ENCODE assay signal across 1 cellular context in the genomic region with DNA sequence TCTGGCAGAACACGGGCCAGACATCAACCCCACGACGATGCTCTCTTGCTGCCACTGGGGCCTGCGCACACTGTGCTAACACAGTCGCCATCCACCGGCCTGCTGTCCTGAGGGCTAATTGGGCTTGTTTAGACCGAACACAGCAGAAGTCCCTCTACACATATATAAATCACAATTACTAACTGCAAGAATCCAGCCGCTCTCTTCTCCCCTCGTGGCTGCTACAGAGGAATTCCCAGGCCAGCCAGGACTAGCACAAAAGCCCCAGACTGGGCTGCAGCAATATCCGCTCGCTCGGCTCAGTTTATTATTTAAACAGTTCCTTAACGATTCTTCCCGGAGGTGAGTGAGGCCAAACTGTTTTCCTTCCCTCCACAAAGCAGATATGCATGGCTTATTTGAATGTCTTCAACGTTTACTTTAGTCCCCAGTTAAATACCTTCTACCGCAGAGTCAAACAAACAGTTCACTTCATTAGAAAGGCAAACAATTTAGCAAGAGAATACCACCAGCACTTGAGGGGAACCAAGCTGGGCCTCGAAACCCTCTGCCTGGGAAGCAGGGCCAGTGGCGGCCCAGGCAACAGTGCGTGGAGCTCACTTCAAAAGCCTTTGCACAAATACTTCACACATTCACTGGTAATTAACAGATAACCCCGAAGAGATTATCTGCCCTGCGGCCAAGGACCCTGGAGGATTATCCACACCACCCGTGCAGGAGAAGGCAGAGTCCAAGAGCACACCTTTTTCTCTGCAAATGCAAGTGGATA.
TF ChIP-seq lines count a peak whose summit lies in the region.

No MANE protein-coding gene starts in this region.

TF ChIP-seq in HEK293, 187 proteins besides CTCF, POLR2A, EP300 and RAD21 (continued from another document and continues in another):
- TF ChIP-seq, protein P1, sequence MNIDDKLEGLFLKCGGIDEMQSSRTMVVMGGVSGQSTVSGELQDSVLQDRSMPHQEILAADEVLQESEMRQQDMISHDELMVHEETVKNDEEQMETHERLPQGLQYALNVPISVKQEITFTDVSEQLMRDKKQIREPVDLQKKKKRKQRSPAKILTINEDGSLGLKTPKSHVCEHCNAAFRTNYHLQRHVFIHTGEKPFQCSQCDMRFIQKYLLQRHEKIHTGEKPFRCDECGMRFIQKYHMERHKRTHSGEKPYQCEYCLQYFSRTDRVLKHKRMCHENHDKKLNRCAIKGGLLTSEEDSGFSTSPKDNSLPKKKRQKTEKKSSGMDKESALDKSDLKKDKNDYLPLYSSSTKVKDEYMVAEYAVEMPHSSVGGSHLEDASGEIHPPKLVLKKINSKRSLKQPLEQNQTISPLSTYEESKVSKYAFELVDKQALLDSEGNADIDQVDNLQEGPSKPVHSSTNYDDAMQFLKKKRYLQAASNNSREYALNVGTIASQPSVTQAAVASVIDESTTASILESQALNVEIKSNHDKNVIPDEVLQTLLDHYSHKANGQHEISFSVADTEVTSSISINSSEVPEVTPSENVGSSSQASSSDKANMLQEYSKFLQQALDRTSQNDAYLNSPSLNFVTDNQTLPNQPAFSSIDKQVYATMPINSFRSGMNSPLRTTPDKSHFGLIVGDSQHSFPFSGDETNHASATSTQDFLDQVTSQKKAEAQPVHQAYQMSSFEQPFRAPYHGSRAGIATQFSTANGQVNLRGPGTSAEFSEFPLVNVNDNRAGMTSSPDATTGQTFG (tag by site-specific recombination; IDR thresholded peaks at IDR 0.05; ENCODE audit: borderline replicate concordance) = no peak
- no peak for TF ChIP-seq ZNF624 (tag by site-specific recombination; IDR thresholded peaks at IDR 0.05)
- no peak for TF ChIP-seq ZNF175 (tag by site-specific recombination; IDR thresholded peaks at IDR 0.05)
- TF ChIP-seq, protein P2, sequence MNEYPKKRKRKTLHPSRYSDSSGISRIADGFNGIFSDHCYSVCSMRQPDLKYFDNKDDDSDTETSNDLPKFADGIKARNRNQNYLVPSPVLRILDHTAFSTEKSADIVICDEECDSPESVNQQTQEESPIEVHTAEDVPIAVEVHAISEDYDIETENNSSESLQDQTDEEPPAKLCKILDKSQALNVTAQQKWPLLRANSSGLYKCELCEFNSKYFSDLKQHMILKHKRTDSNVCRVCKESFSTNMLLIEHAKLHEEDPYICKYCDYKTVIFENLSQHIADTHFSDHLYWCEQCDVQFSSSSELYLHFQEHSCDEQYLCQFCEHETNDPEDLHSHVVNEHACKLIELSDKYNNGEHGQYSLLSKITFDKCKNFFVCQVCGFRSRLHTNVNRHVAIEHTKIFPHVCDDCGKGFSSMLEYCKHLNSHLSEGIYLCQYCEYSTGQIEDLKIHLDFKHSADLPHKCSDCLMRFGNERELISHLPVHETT (tag by site-specific recombination; IDR thresholded peaks at IDR 0.05) = no peak
- no peak for TF ChIP-seq RBAK (tag by site-specific recombination; IDR thresholded peaks at IDR 0.05)
- no peak for TF ChIP-seq GFI1B (tag by site-specific recombination; IDR thresholded peaks at IDR 0.05)
- TF ChIP-seq, protein P3, sequence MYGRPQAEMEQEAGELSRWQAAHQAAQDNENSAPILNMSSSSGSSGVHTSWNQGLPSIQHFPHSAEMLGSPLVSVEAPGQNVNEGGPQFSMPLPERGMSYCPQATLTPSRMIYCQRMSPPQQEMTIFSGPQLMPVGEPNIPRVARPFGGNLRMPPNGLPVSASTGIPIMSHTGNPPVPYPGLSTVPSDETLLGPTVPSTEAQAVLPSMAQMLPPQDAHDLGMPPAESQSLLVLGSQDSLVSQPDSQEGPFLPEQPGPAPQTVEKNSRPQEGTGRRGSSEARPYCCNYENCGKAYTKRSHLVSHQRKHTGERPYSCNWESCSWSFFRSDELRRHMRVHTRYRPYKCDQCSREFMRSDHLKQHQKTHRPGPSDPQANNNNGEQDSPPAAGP (tag by site-specific recombination; IDR thresholded peaks at IDR 0.05) = no peak
- peak; percentile 41; the same call in 1 of the 2 replicates for TF ChIP-seq TRIM28 (IDR thresholded peaks at IDR 0.05; ENCODE audit: borderline replicate concordance, low read length)
- TF ChIP-seq ZNF211 (tag by site-specific recombination; IDR thresholded peaks at IDR 0.05; ENCODE audit: low read depth) = no peak
- no peak for TF ChIP-seq ZNF335 (tag by site-specific recombination; conservative IDR thresholded peaks at IDR 0.05)
- no peak for TF ChIP-seq KLF16 (tag by site-specific recombination; IDR thresholded peaks at IDR 0.05)
- TF ChIP-seq ZNF571 (tag by site-specific recombination; IDR thresholded peaks at IDR 0.05) = no peak
- no peak for TF ChIP-seq ZBTB17 (tag by site-specific recombination; IDR thresholded peaks at IDR 0.05)
- TF ChIP-seq ZNF302 (tag by site-specific recombination; IDR thresholded peaks at IDR 0.05; ENCODE audit: low read depth) = no peak
- TF ChIP-seq HOXA7 (CRISPR knock-in tag; IDR thresholded peaks at IDR 0.05; ENCODE audit: borderline replicate concordance) = no peak
- TF ChIP-seq ZNF394 (tag by site-specific recombination; IDR thresholded peaks at IDR 0.05; ENCODE audit: borderline replicate concordance) = no peak
- no peak for TF ChIP-seq ZNF169 (tag by site-specific recombination; IDR thresholded peaks at IDR 0.05)
- no peak for TF ChIP-seq ZNF184 (tag by site-specific recombination; IDR thresholded peaks at IDR 0.05)
- peak; percentile 53; the same call in 1 of the 2 replicates for TF ChIP-seq KLF7 (tag by site-specific recombination; IDR thresholded peaks at IDR 0.05; ENCODE audit: borderline replicate concordance)
- no peak for TF ChIP-seq ZNF132 (tag by site-specific recombination; IDR thresholded peaks at IDR 0.05; ENCODE audit: borderline replicate concordance)
- TF ChIP-seq, protein P4, sequence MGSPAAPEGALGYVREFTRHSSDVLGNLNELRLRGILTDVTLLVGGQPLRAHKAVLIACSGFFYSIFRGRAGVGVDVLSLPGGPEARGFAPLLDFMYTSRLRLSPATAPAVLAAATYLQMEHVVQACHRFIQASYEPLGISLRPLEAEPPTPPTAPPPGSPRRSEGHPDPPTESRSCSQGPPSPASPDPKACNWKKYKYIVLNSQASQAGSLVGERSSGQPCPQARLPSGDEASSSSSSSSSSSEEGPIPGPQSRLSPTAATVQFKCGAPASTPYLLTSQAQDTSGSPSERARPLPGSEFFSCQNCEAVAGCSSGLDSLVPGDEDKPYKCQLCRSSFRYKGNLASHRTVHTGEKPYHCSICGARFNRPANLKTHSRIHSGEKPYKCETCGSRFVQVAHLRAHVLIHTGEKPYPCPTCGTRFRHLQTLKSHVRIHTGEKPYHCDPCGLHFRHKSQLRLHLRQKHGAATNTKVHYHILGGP (tag by site-specific recombination; IDR thresholded peaks at IDR 0.05) = no peak
- TF ChIP-seq SETDB1 (IDR thresholded peaks at IDR 0.05; ENCODE audit: insufficient read length, low read length) = no peak
- no peak for TF ChIP-seq ZNF670 (tag by site-specific recombination; IDR thresholded peaks at IDR 0.05; ENCODE audit: low read depth)
- TF ChIP-seq ZNF529 (tag by site-specific recombination; IDR thresholded peaks at IDR 0.05; ENCODE audit: insufficient replicate concordance) = no peak
- no peak for TF ChIP-seq ZNF366 (tag by site-specific recombination; conservative IDR thresholded peaks at IDR 0.05)
- TF ChIP-seq, protein P5, sequence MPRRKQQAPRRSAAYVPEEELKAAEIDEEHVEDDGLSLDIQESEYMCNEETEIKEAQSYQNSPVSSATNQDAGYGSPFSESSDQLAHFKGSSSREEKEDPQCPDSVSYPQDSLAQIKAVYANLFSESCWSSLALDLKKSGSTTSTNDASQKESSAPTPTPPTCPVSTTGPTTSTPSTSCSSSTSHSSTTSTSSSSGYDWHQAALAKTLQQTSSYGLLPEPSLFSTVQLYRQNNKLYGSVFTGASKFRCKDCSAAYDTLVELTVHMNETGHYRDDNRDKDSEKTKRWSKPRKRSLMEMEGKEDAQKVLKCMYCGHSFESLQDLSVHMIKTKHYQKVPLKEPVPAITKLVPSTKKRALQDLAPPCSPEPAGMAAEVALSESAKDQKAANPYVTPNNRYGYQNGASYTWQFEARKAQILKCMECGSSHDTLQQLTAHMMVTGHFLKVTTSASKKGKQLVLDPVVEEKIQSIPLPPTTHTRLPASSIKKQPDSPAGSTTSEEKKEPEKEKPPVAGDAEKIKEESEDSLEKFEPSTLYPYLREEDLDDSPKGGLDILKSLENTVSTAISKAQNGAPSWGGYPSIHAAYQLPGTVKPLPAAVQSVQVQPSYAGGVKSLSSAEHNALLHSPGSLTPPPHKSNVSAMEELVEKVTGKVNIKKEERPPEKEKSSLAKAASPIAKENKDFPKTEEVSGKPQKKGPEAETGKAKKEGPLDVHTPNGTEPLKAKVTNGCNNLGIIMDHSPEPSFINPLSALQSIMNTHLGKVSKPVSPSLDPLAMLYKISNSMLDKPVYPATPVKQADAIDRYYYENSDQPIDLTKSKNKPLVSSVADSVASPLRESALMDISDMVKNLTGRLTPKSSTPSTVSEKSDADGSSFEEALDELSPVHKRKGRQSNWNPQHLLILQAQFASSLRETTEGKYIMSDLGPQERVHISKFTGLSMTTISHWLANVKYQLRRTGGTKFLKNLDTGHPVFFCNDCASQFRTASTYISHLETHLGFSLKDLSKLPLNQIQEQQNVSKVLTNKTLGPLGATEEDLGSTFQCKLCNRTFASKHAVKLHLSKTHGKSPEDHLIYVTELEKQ (tag by site-specific recombination; IDR thresholded peaks at IDR 0.05; ENCODE audit: borderline replicate concordance) = no peak
- no peak for TF ChIP-seq ZBTB7A (tag by site-specific recombination; IDR thresholded peaks at IDR 0.05; ENCODE audit: low read depth)
- no peak for TF ChIP-seq ZNF19 (tag by site-specific recombination; IDR thresholded peaks at IDR 0.05; ENCODE audit: low read depth)
- peak; percentile 65; the same call in 1 of the 2 replicates for TF ChIP-seq IKZF3 (tag by site-specific recombination; IDR thresholded peaks at IDR 0.05)
- no peak for TF ChIP-seq MYNN (tag by site-specific recombination; IDR thresholded peaks at IDR 0.05; ENCODE audit: borderline replicate concordance)
- no peak for TF ChIP-seq ZNF707 (tag by site-specific recombination; IDR thresholded peaks at IDR 0.05)
- TF ChIP-seq ZBTB1 (tag by site-specific recombination; IDR thresholded peaks at IDR 0.05) = no peak
- TF ChIP-seq, protein P6, sequence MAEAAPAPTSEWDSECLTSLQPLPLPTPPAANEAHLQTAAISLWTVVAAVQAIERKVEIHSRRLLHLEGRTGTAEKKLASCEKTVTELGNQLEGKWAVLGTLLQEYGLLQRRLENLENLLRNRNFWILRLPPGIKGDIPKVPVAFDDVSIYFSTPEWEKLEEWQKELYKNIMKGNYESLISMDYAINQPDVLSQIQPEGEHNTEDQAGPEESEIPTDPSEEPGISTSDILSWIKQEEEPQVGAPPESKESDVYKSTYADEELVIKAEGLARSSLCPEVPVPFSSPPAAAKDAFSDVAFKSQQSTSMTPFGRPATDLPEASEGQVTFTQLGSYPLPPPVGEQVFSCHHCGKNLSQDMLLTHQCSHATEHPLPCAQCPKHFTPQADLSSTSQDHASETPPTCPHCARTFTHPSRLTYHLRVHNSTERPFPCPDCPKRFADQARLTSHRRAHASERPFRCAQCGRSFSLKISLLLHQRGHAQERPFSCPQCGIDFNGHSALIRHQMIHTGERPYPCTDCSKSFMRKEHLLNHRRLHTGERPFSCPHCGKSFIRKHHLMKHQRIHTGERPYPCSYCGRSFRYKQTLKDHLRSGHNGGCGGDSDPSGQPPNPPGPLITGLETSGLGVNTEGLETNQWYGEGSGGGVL (tag by site-specific recombination; IDR thresholded peaks at IDR 0.05) = no peak
- peak; percentile 62 for TF ChIP-seq ZNF629 (tag by site-specific recombination; IDR thresholded peaks at IDR 0.05)
- TF ChIP-seq ZSCAN23 (tag by site-specific recombination; IDR thresholded peaks at IDR 0.05) = no peak
- TF ChIP-seq TCF7L2 (IDR thresholded peaks at IDR 0.05; ENCODE audit: borderline replicate concordance, low read depth, low read length) = peak; percentile 54; the same call in 1 of the 2 replicates
- no peak for TF ChIP-seq ZNF311 (tag by site-specific recombination; IDR thresholded peaks at IDR 0.05; ENCODE audit: borderline replicate concordance)
- no peak for TF ChIP-seq YY2 (tag by site-specific recombination; IDR thresholded peaks at IDR 0.05)
- TF ChIP-seq ZNF792 (tag by site-specific recombination; IDR thresholded peaks at IDR 0.05) = no peak
- TF ChIP-seq ZNF354C (tag by site-specific recombination; IDR thresholded peaks at IDR 0.05; ENCODE audit: borderline replicate concordance, low read depth) = no peak
- TF ChIP-seq ZNF433 (tag by site-specific recombination; IDR thresholded peaks at IDR 0.05; ENCODE audit: low read depth) = no peak
- TF ChIP-seq ZNF626 (tag by site-specific recombination; IDR thresholded peaks at IDR 0.05) = no peak
- TF ChIP-seq ZNF391 (tag by site-specific recombination; IDR thresholded peaks at IDR 0.05; ENCODE audit: borderline replicate concordance, low read depth) = no peak
- TF ChIP-seq ZNF610 (tag by site-specific recombination; IDR thresholded peaks at IDR 0.05; ENCODE audit: borderline replicate concordance) = peak; percentile 50; the same call in 1 of the 2 replicates
